Comparison of ENCODE assay signal across 1 cellular context in the genomic region with DNA sequence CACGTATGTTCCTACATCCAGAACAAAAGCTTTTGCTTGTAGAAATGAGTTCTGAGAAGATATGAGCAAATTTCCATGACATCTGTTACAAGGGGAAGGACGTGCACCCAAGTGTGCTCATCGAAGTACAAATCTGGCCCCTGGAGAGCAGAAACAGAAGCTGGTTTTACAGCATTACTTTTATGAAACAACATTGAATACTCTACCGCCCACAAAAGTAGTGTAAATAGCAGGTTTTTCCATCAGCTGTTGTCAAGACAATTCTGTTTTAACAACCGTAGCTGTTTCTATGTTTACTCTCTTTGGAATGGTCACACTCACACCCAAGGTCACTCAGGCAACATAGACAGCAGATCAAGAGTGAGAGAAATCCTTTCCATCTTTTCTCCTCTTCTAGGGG.
TF ChIP-seq lines count a peak whose summit lies in the region.

No MANE protein-coding gene starts in this region.

TF ChIP-seq in GM12878, 131 proteins besides CTCF, POLR2A, EP300 and RAD21 (continued from another document):
- TF ChIP-seq, protein P1, sequence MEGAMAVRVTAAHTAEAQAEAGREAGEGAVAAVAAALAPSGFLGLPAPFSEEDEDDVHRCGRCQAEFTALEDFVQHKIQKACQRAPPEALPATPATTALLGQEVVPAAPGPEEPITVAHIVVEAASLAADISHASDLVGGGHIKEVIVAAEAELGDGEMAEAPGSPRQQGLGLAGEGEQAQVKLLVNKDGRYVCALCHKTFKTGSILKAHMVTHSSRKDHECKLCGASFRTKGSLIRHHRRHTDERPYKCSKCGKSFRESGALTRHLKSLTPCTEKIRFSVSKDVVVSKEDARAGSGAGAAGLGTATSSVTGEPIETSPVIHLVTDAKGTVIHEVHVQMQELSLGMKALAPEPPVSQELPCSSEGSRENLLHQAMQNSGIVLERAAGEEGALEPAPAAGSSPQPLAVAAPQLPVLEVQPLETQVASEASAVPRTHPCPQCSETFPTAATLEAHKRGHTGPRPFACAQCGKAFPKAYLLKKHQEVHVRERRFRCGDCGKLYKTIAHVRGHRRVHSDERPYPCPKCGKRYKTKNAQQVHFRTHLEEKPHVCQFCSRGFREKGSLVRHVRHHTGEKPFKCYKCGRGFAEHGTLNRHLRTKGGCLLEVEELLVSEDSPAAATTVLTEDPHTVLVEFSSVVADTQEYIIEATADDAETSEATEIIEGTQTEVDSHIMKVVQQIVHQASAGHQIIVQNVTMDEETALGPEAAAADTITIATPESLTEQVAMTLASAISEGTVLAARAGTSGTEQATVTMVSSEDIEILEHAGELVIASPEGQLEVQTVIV (IDR thresholded peaks at IDR 0.05; ENCODE audit: borderline replicate concordance, partially characterized antibody): no peak
